In the genomic region with DNA sequence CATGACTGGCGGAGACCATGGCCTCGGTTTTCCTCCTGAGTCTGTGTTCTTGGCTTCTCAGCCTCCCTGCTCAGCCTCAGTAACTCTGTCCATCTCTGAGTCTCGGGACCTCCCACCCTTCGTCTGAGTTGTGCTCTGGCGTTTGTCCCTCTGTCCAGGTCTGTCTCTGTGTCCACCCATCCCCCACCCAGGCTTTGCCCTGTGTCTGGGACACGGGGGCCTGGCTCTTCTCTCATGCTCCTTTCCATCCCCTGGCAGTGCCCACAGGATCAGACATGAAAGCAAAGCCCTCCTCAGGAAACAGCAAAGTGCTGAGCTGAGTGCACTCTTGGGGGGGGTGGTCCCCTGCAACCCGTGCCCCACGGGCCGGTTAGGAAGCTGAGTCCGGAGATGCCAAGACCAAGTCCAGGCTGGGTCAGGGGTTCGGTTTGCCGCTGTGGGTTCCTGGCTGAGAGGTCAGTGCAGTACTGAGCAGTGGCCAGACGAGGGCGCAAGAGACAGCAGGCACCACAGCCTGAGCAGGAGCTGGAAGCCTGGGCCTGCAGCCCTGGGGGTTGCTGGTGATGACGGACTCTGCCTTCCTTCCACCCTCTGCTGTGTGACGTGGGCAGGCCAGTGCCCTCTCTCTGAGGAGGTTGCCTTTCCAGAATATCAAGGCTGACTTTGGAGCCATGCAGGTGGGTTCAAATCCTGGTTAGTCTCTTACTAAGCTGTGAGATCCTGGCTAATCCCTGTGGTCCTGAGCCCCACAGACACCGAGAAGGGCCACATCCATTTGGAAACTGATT, we compare ENCODE assay signal across 8 cellular contexts.
DNase-seq lines count a peak whose midpoint lies in the region; ATAC-seq lines count a peak whose summit lies in the region.

No MANE protein-coding gene starts in this region.

- no peaks in the 10 kb centered on the region for H3K9me3 Mint-ChIP-seq in effector memory CD8-positive, alpha-beta T cell

- H3K4me3 Mint-ChIP-seq in effector memory CD8-positive, alpha-beta T cell: peak overlapping the region; percentile 25 to 33

- peak overlapping the region; percentile 69 to 88 for H3K27ac Mint-ChIP-seq in effector memory CD8-positive, alpha-beta T cell

- no peaks in the 10 kb centered on the region for H3K27me3 Mint-ChIP-seq in effector memory CD8-positive, alpha-beta T cell

- H3K36me3 Mint-ChIP-seq in effector memory CD8-positive, alpha-beta T cell (ENCODE audit: insufficient read depth): peaks cover 6% of the 10 kb centered on the region

- ATAC-seq in HG02973 (IDR thresholded peaks at IDR 0.05; ENCODE audit: unreplicated experiment): peak; percentile 35
- peak; percentile 62 for ATAC-seq in effector memory CD8-positive, alpha-beta T cell (replicated peaks)

- DNase-seq in SKM-1 treated with dmso at 0.1 percent for 144 hours (lab: John Stamatoyannopoulos, UW; ENCODE audit: unreplicated experiment) (peak; percentile 55), SKM-1 (lab: John Stamatoyannopoulos, UW; ENCODE audit: unreplicated experiment) (no peak), NOMO-1 (lab: John Stamatoyannopoulos, UW; ENCODE audit: unreplicated experiment in 2 of 2) (peak; percentile 85 to 87), middle frontal gyrus (ENCODE audit: extremely low spot score, low spot score) (peak; percentile 37)
- peak; percentile 61 to 80 (median 80) for DNase-seq in activated CD8-positive, alpha-beta memory T cell treated with anti-CD3 and anti-CD28 coated beads for 48 hours (ENCODE audit: low read depth in 2 of 3, low spot score in 2 of 3)
- DNase-seq in effector memory CD8-positive, alpha-beta T cell: peak; percentile 80 to 83 (median 82)
- peak; percentile 56 to 65 for DNase-seq in stimulated activated CD8-positive, alpha-beta memory T cell treated with anti-CD3 and anti-CD28 coated beads, Interleukin-2, amount 100 ng/mL, for 1 hour (ENCODE audit: low read depth in 2 of 2)

- H3K4me1 Mint-ChIP-seq in effector memory CD8-positive, alpha-beta T cell (ENCODE audit: low read depth in 2 of 2): peaks cover 32 to 34% of the 10 kb centered on the region in 2 donors
